21 cellular contexts compared by ENCODE assay signal in the genomic region with DNA sequence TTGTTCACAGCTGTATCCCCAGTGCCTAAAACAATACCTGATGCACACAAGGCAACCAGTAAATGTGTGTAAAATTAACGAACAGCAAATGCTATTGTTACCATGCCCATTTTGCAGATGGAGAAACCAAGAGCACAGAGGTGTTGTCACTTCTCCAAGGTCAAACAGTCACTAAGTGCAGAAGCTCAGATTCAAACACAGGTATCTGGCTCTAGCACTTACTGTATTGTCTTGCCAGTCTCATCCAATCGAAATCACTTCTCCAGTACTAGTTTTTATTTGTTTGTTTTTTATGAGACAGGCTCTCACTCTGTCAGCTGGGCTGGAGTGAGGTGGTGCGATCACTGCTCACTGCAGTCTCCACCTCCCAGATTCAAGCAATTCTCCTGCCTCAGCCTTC. TPM values are rescaled to one million over a fixed set of nuclear protein-coding genes. Genes with fewer than 3 reads are reported as not detected.
"Had no signal": no experiment of that assay in that cellular context is flagged by ENCODE, and none has a peak within 500 bp of the region (broad histone marks: within the 10 kb centered on the region; RNA-seq: fewer than 3 reads in every experiment).

No MANE protein-coding gene starts in this region.

- H3K9me3 ChIP-seq: adrenal gland, esophagus squamous epithelium, suprapubic skin, transverse colon, vagina had no signal

- H3K27me3 Mint-ChIP-seq: naive thymus-derived CD4-positive, alpha-beta T cell; stimulated activated naive CD8-positive, alpha-beta T cell treated with anti-CD3 and anti-CD28 coated beads, Interleukin-15, Interleukin-2, amounts not matched to agents 100 ng/mL and 50 ng/mL, for 24 hours had no signal

- H3K27ac Mint-ChIP-seq: stimulated activated naive CD8-positive, alpha-beta T cell treated with anti-CD3 and anti-CD28 coated beads, Interleukin-15, Interleukin-2, amounts not matched to agents 100 ng/mL and 50 ng/mL, for 24 hours had no signal

- ATAC-seq: activated naive CD4-positive, alpha-beta T cell treated with anti-CD3 and anti-CD28 coated beads, Interleukin-2, amount 50 U/mL, for 72 hours; left cardiac atrium; naive thymus-derived CD4-positive, alpha-beta T cell had no signal

- H3K4me3 ChIP-seq: adrenal gland, esophagus squamous epithelium, suprapubic skin, transverse colon, vagina had no signal

- H3K9me3 Mint-ChIP-seq: activated naive CD4-positive, alpha-beta T cell treated with anti-CD3 and anti-CD28 coated beads, Interleukin-2, amount 50 U/mL, for 72 hours; stimulated activated naive CD8-positive, alpha-beta T cell treated with anti-CD3 and anti-CD28 coated beads, Interleukin-15, Interleukin-2, amounts not matched to agents 100 ng/mL and 50 ng/mL, for 24 hours had no signal

- H3K4me3 Mint-ChIP-seq: naive thymus-derived CD4-positive, alpha-beta T cell; stimulated activated naive CD8-positive, alpha-beta T cell treated with anti-CD3 and anti-CD28 coated beads, Interleukin-15, Interleukin-2, amounts not matched to agents 100 ng/mL and 50 ng/mL, for 24 hours had no signal

- H3K36me3 Mint-ChIP-seq: activated naive CD4-positive, alpha-beta T cell treated with anti-CD3 and anti-CD28 coated beads, Interleukin-2, amount 50 U/mL, for 72 hours had no signal

- H3K27me3 ChIP-seq: adrenal gland, esophagus squamous epithelium, suprapubic skin, transverse colon, vagina had no signal

- H3K27ac ChIP-seq: adrenal gland, esophagus squamous epithelium, suprapubic skin, vagina, WERI-Rb-1 had no signal

- DNase-seq: activated CD4-positive, alpha-beta T cell treated with anti-CD3 and anti-CD28 coated beads, Interleukin-2, amount 50 U/mL, for 4 hours; activated gamma-delta T cell; adrenal gland; effector memory CD4-positive, alpha-beta T cell; esophagus squamous epithelium; left cardiac atrium; mesendoderm; naive thymus-derived CD4-positive, alpha-beta T cell; nucleus accumbens; posterior cingulate gyrus; retina; stimulated activated CD4-positive, alpha-beta T cell treated with anti-CD3 and anti-CD28 coated beads, Interleukin-12 subunit alpha, Interleukin-12 subunit beta, amount 100 ng/mL, for 4 hours; stimulated activated CD4-positive, alpha-beta T cell treated with anti-CD3 and anti-CD28 coated beads, Interleukin-1b, Interleukin-23, amount 100 ng/mL, for 48 hours; transverse colon; WERI-Rb-1 had no signal

RNA-seq across cellular contexts. Expression of gene HIPK4, which starts 27.8 kb away (rescaled TPM):
- total RNA-seq: activated naive CD4-positive, alpha-beta T cell treated with anti-CD3 and anti-CD28 coated beads, Interleukin-2, amount 50 U/mL, for 72 hours; mucosa of gallbladder; T-helper 2 cell treated with Interferon-gamma antibody and Interleukin-4, amounts not matched to agents 100 ng/mL and 5 ng/mL, for 36 hours had no signal
- polyA plus RNA-seq: naive thymus-derived CD4-positive, alpha-beta T cell had no signal
